ENCODE assay signal across 8 cellular contexts in the genomic region with DNA sequence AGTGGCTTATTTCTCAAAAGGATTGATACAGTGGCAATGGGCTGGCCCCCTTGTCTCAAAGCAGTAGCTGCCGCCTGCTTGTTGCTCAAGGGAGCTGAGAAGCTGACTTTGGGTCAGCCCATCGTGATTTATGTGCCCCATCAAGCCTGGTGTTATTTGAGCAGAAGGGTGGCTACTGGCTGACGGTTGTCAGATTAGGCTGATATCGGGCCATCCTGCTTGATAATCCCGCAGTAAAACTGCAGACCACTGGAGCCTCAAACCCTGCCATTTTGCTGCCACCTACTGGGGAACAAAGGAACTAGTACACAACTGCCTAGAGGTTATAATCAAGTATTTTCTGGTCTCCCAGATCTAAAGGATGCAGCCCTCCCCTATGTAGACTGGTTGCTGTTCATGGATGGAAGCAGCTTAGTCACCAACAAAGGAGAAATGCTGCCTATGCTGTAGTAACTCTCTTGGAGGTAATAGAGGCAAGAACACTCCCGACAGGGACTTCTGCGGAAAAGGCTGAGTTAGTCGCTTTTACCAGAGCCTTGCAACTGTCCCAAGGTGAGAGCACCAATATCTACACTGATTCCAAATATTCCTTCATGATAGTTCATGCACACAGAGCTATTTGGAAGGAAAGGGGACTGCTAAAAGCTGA.
DNase-seq lines count a peak whose midpoint lies in the region; ATAC-seq and TF ChIP-seq lines count a peak whose summit lies in the region.

No MANE protein-coding gene starts in this region.

- no peak overlapping the region for H2BK20ac ChIP-seq in IMR-90 (ENCODE audit: low read depth, low read length)

- H3K36me3 ChIP-seq in IMR-90 (ENCODE audit: control insufficient read depth, insufficient read depth, low read length) (no peaks in the 10 kb centered on the region), PC-9 (ENCODE audit: low read depth) (no peaks in the 10 kb centered on the region)

- H3K4me3 ChIP-seq in IMR-90 (ENCODE audit: insufficient read depth, low read depth, low read length) (no peak overlapping the region), PC-9 (no peak overlapping the region)

- POLR2A ChIA-PET in IMR-90 (lab: Charles Lee; ENCODE audit: unreplicated experiment) (no interaction called here), PC-9 (lab: Charles Lee; ENCODE audit: unreplicated experiment) (no interaction called here)

- H4K5ac ChIP-seq in IMR-90 (ENCODE audit: low read depth, low read length) = no peak overlapping the region

- peak; percentile 49 for TF ChIP-seq CTCF in Calu3 (IDR thresholded peaks at IDR 0.05; ENCODE audit: unreplicated experiment)
- TF ChIP-seq CTCF in IMR-90 (conservative IDR thresholded peaks at IDR 0.05; ENCODE audit: low read depth, low read length) = peak; percentile 81
- TF ChIP-seq CTCF in PC-9 (conservative IDR thresholded peaks at IDR 0.05) = peak; percentile 85

- H3K27me3 ChIP-seq in IMR-90 (ENCODE audit: control insufficient read depth, insufficient read depth, low read length) (no peaks in the 10 kb centered on the region), PC-9 (ENCODE audit: insufficient read depth, low read depth) (peaks cover 7% of the 10 kb centered on the region; the same call in 1 of the 2 replicates)

- H4K91ac ChIP-seq in IMR-90 (ENCODE audit: insufficient read depth, low read depth, low read length) = no peak overlapping the region

- H2BK15ac ChIP-seq in IMR-90 (ENCODE audit: low read depth, low read length) = no peak overlapping the region

- H3K4me2 ChIP-seq in IMR-90 (ENCODE audit: low read depth, low read length) (no peak overlapping the region), PC-9 (no peak overlapping the region)

- no peak overlapping the region for H2AK9ac ChIP-seq in IMR-90 (replicated peaks; ENCODE audit: low read depth, low read length, poor library complexity)

- H3K4me1 ChIP-seq in IMR-90 (ENCODE audit: control insufficient read depth, insufficient read depth, low read length) (no peaks in the 10 kb centered on the region), PC-9 (replicated peaks; ENCODE audit: insufficient read depth) (no peaks in the 10 kb centered on the region)

- no peak overlapping the region for H3K14ac ChIP-seq in IMR-90 (replicated peaks; ENCODE audit: low read depth, low read length)

- H3K79me1 ChIP-seq in IMR-90 (ENCODE audit: low read depth in 1 of 2, low read length in 2 of 2) = no peaks in the 10 kb centered on the region

- H3K79me2 ChIP-seq in PC-9 (ENCODE audit: low read depth) = no peaks in the 10 kb centered on the region

- H2BK5ac ChIP-seq in IMR-90 (ENCODE audit: low read depth, low read length, poor library complexity, severe bottlenecking) = no peak overlapping the region

- peak; percentile 86 for TF ChIP-seq RAD21 in IMR-90 (IDR thresholded peaks at IDR 0.05; ENCODE audit: low read length)

- H2AFZ ChIP-seq in IMR-90 (replicated peaks; ENCODE audit: low read length, poor library complexity) (no peak overlapping the region), PC-9 (no peak overlapping the region)

- no peaks in the 10 kb centered on the region for H4K20me1 ChIP-seq in IMR-90 (ENCODE audit: insufficient read depth, low read length)
- H4K20me1 ChIP-seq in PC-9 (ENCODE audit: insufficient read depth) = no peaks in the 10 kb centered on the region

- H3K4me3 Mint-ChIP-seq in Calu3 (ENCODE audit: low read depth, unreplicated experiment) = no peak overlapping the region

- in situ Hi-C loops in IMR-90 (cut with MboI; ENCODE audit: low sequenced_read_pairs) = loop anchor here (5.0 kb wide), 1 partner anchor 355 kb away; no protein-coding TSS in a partner anchor

- dilution Hi-C loops in IMR-90 (cut with HindIII; ENCODE audit: low sequenced_read_pairs, unreplicated experiment) = no loop called here

- ATAC-seq in GM19438 (IDR thresholded peaks at IDR 0.05; ENCODE audit: low read depth, unreplicated experiment) = peak; percentile 81
- peak; percentile 98 for ATAC-seq in IMR-90 (ENCODE audit: low read depth)
- no peak for ATAC-seq in HG02852 (IDR thresholded peaks at IDR 0.05; ENCODE audit: unreplicated experiment)

- H3K4me1 Mint-ChIP-seq in Calu3 (ENCODE audit: low read depth, unreplicated experiment) = no peaks in the 10 kb centered on the region

- no peak overlapping the region for H2BK120ac ChIP-seq in IMR-90 (ENCODE audit: low read depth, low read length)

- no peak overlapping the region for H3K27ac Mint-ChIP-seq in Calu3 (ENCODE audit: unreplicated experiment)

- no peak for TF ChIP-seq POLR2A in IMR-90 (IDR thresholded peaks at IDR 0.05; ENCODE audit: low read depth, low read length)

- no CpG with 5 or more reads among the region's 8 CpGs for WGBS in IMR-90 (ENCODE audit: extremely low coverage in 2 of 2, insufficient read length in 1 of 2), 2 experiments

- H3K36me3 Mint-ChIP-seq in Calu3 (ENCODE audit: insufficient read depth, unreplicated experiment) = no peaks in the 10 kb centered on the region

- H3K18ac ChIP-seq in IMR-90 (ENCODE audit: low read depth, low read length) = no peak overlapping the region

- no peaks in the 10 kb centered on the region for H3K9me3 Mint-ChIP-seq in Calu3 (ENCODE audit: low read depth, unreplicated experiment)

- DNase-seq in Calu3 (peak; percentile 53), IMR-90 (peak; percentile 66), PC-9 (peak in 1 of 2 experiments; percentile 31), globus pallidus (ENCODE audit: low spot score) (peak; percentile 51), pons (ENCODE audit: low spot score) (peak; percentile 76)
- peak; percentile 41 for DNase-seq in activated gamma-delta T cell treated with anti-CD3 and anti-CD28 coated beads, Interleukin-2, amount 50 U/mL, for 16 hours (ENCODE audit: low read depth)

- H3K9me2 ChIP-seq in PC-9 (ENCODE audit: insufficient read depth) = no peaks in the 10 kb centered on the region

- H3K9me3 ChIP-seq in IMR-90 (ENCODE audit: control insufficient read depth, insufficient read depth, low read length) (no peaks in the 10 kb centered on the region), PC-9 (ENCODE audit: insufficient read depth, low read depth) (no peaks in the 10 kb centered on the region)

- no peak overlapping the region for H2AK5ac ChIP-seq in IMR-90 (ENCODE audit: low read depth, low read length)

- no peak overlapping the region for H3K9ac ChIP-seq in IMR-90 (ENCODE audit: low read depth, low read length)

- no peak overlapping the region for H3K4ac ChIP-seq in IMR-90 (ENCODE audit: low read depth, low read length)

- no peaks in the 10 kb centered on the region for H3F3A ChIP-seq in PC-9 (ENCODE audit: insufficient read depth, low read depth)

- intact Hi-C loops in Calu3 (cut with micrococcal nuclease; ENCODE audit: unreplicated experiment) (loop anchor here (1.0 kb wide), 2 partner anchors 91 to 356 kb away; no protein-coding TSS in a partner anchor), IMR-90 (cut with micrococcal nuclease) (loop anchor here (1.0 kb wide), 1 partner anchor 356 kb away; no protein-coding TSS in a partner anchor), PC-9 (cut with micrococcal nuclease; ENCODE audit: unreplicated experiment) (loop anchor here (1.0 to 2.0 kb wide), 2 partner anchors 91 to 356 kb away; no protein-coding TSS in a partner anchor)

- no TSS peak for BruUV-seq in Calu3 (replicated peaks; lab: Mats Ljungman, UMichigan)
- no TSS peak for BruUV-seq in IMR-90 (replicated peaks; lab: Mats Ljungman, UMichigan)
- no TSS peak for BruUV-seq in PC-9 (replicated peaks; lab: Mats Ljungman, UMichigan)

- H3K9me1 ChIP-seq in IMR-90 (ENCODE audit: insufficient read depth, low read length) = no peaks in the 10 kb centered on the region

- H3K56ac ChIP-seq in IMR-90 (ENCODE audit: extremely low read depth, insufficient read depth, low read length) = no peak overlapping the region

- H3K27ac ChIP-seq in IMR-90 (ENCODE audit: insufficient read depth, low read length) = no peak overlapping the region
- H3K27ac ChIP-seq in PC-9 = no peak overlapping the region

- CTCF ChIA-PET in Calu3 (lab: Charles Lee) (interaction anchor here (1.2 kb wide), 1 partner anchor 91 kb away, joined by 5 read pairs; no protein-coding TSS in a partner anchor), IMR-90 (lab: Yijun Ruan, JAX) (interaction anchor here (0.7 to 2.2 kb wide), 4 partner anchors 9 to 371 kb away, joined by 3 to 15 read pairs (median 3); no protein-coding TSS in a partner anchor), PC-9 (lab: Charles Lee) (interaction anchor here (0.5 to 0.8 kb wide), 2 partner anchors 71 to 91 kb away, joined by 3 read pairs; no protein-coding TSS in a partner anchor)

- H3K27me3 Mint-ChIP-seq in Calu3 (ENCODE audit: unreplicated experiment) = no peaks in the 10 kb centered on the region

- no peak overlapping the region for H4K8ac ChIP-seq in IMR-90 (ENCODE audit: low read depth in 2 of 2, low read length in 2 of 2)

- no peak overlapping the region for H3K23ac ChIP-seq in IMR-90 (ENCODE audit: low read depth, low read length)

TF ChIP-seq in IMR-90, 13 proteins besides CTCF, POLR2A, EP300 and RAD21:
- TF ChIP-seq NFE2L2 (IDR thresholded peaks at IDR 0.05; ENCODE audit: low read depth, low read length) = no peak
- TF ChIP-seq SMC3 (IDR thresholded peaks at IDR 0.05; ENCODE audit: low read depth, low read length) = peak; percentile 78
- TF ChIP-seq CHD1 (IDR thresholded peaks at IDR 0.05; ENCODE audit: low read depth, low read length) = no peak
- TF ChIP-seq, protein P1, sequence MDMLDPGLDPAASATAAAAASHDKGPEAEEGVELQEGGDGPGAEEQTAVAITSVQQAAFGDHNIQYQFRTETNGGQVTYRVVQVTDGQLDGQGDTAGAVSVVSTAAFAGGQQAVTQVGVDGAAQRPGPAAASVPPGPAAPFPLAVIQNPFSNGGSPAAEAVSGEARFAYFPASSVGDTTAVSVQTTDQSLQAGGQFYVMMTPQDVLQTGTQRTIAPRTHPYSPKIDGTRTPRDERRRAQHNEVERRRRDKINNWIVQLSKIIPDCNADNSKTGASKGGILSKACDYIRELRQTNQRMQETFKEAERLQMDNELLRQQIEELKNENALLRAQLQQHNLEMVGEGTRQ (IDR thresholded peaks at IDR 0.05; ENCODE audit: low read depth, low read length) = no peak
- no peak for TF ChIP-seq MAFK (IDR thresholded peaks at IDR 0.05; ENCODE audit: low read depth, low read length)
- TF ChIP-seq FOS (IDR thresholded peaks at IDR 0.05; ENCODE audit: low read depth, low read length) = no peak
- TF ChIP-seq ELK1 (IDR thresholded peaks at IDR 0.05; ENCODE audit: borderline replicate concordance, low read depth, low read length) = no peak
TF ChIP-seq in IMR-90: peak in this region for 1.
